ENCODE assay signal across 6 cellular contexts in the genomic region with DNA sequence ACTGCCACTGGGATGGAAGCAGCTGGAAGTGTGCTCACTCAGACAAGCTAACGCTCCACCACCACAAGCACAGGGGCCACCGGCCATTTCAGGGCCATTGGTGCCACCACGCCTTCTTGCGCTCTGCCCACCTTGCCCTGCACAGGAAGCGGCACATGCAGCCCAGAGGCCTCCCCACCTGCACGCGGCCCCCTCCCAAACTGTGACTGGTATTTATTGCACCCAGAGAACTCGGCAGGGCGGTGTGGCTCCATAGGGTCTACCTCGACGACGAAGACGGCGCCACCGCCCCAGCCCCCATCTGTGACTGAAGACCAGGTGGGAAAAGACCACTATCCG. TPM values are rescaled to one million over a fixed set of nuclear protein-coding genes. Genes with fewer than 3 reads are reported as not detected.
"Had no signal": no experiment of that assay in that cellular context is flagged by ENCODE, and none has a peak within 500 bp of the region (broad histone marks: within the 10 kb centered on the region; RNA-seq: fewer than 3 reads in every experiment).

No MANE protein-coding gene starts in this region.

RNA-seq across cellular contexts. Expression of gene RAB6C, which starts 58.8 kb away (rescaled TPM):
- total RNA-seq: subcutaneous adipose tissue, tibial nerve, upper lobe of left lung, upper lobe of right lung, vagina had no signal
- polyA plus RNA-seq: stomach had no signal
